Comparison of ENCODE assay signal across 11 cellular contexts in genomic region chr11:27464155-27464759, GRCh38. TPM values are rescaled to one million over a fixed set of nuclear protein-coding genes. Genes with fewer than 3 reads are reported as not detected.
A peak's percentile ranks its signal among the peaks of the same experiment; 100 is the strongest.
DNase-seq lines count a peak whose midpoint lies in the region; ATAC-seq and TF ChIP-seq lines count a peak whose summit lies in the region.
"Had no signal": no experiment of that assay in that cellular context is flagged by ENCODE, and none has a peak within 500 bp of the region (broad histone marks: within the 10 kb centered on the region; RNA-seq: fewer than 3 reads in every experiment).

No MANE protein-coding gene starts in this region.

- no peak for TF ChIP-seq CTCF in epithelial cell of proximal tubule (conservative IDR thresholded peaks at IDR 0.05; ENCODE audit: low read depth, low read length)
- no peak for TF ChIP-seq CTCF in nephron (IDR thresholded peaks at IDR 0.05; ENCODE audit: unreplicated experiment in 3 of 3)
- no peak for TF ChIP-seq CTCF in WERI-Rb-1 (IDR thresholded peaks at IDR 0.05; ENCODE audit: low read depth, low read length)
- TF ChIP-seq CTCF in lower leg skin (IDR thresholded peaks at IDR 0.05) = no peak

- H3K36me3 ChIP-seq in WERI-Rb-1 = no peaks in the 10 kb centered on the region

- no peaks in the 10 kb centered on the region for H3K27me3 Mint-ChIP-seq in nephron (ENCODE audit: low read depth)
- peaks cover 5% of the 10 kb centered on the region for H3K27me3 Mint-ChIP-seq in activated naive CD8-positive, alpha-beta T cell treated with anti-CD3 and anti-CD28 coated beads, Interleukin-2, amount 50 U/mL, for 24 hours

- intact Hi-C loops in lower leg skin (cut with DNase I; ENCODE audit: low total_unique reads) = no loop called here

- peak overlapping the region in 1 of 3 experiments; percentile 13 for H3K4me3 Mint-ChIP-seq in nephron
- H3K4me3 Mint-ChIP-seq in activated naive CD8-positive, alpha-beta T cell treated with anti-CD3 and anti-CD28 coated beads, Interleukin-2, amount 50 U/mL, for 24 hours = no peak overlapping the region
- H3K4me3 Mint-ChIP-seq: CD14-positive monocyte; stimulated activated naive CD8-positive, alpha-beta T cell treated with anti-CD3 and anti-CD28 coated beads, Interleukin-15, Interleukin-2, amounts not matched to agents 100 ng/mL and 50 ng/mL, for 24 hours had no signal

- TF ChIP-seq POLR2A in lower leg skin (IDR thresholded peaks at IDR 0.05) = no peak

- H3K4me3 ChIP-seq in epithelial cell of proximal tubule (ENCODE audit: low read depth, low read length) (peak overlapping the region; percentile 6), WERI-Rb-1 (ENCODE audit: low read depth, low read length) (no peak overlapping the region), lower leg skin (ENCODE audit: low read depth, poor library complexity, severe bottlenecking) (no peak overlapping the region)

- 40 to 41% methylated on average over 3 of the region's 3 CpGs for WGBS in lower leg skin, 2 donors

- no peak overlapping the region for H3K27ac ChIP-seq in WERI-Rb-1

- H3K27ac Mint-ChIP-seq in nephron = peak overlapping the region; percentile 78 to 90 (median 80)
- H3K27ac Mint-ChIP-seq in activated naive CD8-positive, alpha-beta T cell treated with anti-CD3 and anti-CD28 coated beads, Interleukin-2, amount 50 U/mL, for 24 hours = no peak overlapping the region
- H3K27ac Mint-ChIP-seq: stimulated activated naive CD8-positive, alpha-beta T cell treated with anti-CD3 and anti-CD28 coated beads, Interleukin-15, Interleukin-2, amounts not matched to agents 100 ng/mL and 50 ng/mL, for 24 hours had no signal

- H3K36me3 Mint-ChIP-seq in nephron (ENCODE audit: low read depth) = peaks cover 3% of the 10 kb centered on the region
- no peaks in the 10 kb centered on the region for H3K36me3 Mint-ChIP-seq in activated naive CD8-positive, alpha-beta T cell treated with anti-CD3 and anti-CD28 coated beads, Interleukin-2, amount 50 U/mL, for 24 hours (ENCODE audit: low read depth)
- H3K36me3 Mint-ChIP-seq: brain, CD14-positive monocyte had no signal

- no peaks in the 10 kb centered on the region for H3K9me3 Mint-ChIP-seq in nephron
- no peaks in the 10 kb centered on the region for H3K9me3 Mint-ChIP-seq in activated naive CD8-positive, alpha-beta T cell treated with anti-CD3 and anti-CD28 coated beads, Interleukin-2, amount 50 U/mL, for 24 hours
- H3K9me3 Mint-ChIP-seq: brain; CD14-positive monocyte; stimulated activated naive CD8-positive, alpha-beta T cell treated with anti-CD3 and anti-CD28 coated beads, Interleukin-15, Interleukin-2, amounts not matched to agents 100 ng/mL and 50 ng/mL, for 24 hours had no signal

- H3K4me1 Mint-ChIP-seq in nephron = peaks cover 63% of the 10 kb centered on the region
- H3K4me1 Mint-ChIP-seq in activated naive CD8-positive, alpha-beta T cell treated with anti-CD3 and anti-CD28 coated beads, Interleukin-2, amount 50 U/mL, for 24 hours = no peaks in the 10 kb centered on the region

- DNase-seq in DMS79 treated with DMSO at 0.1 percent for 48 hours (lab: John Stamatoyannopoulos, UW) = peak; percentile 77
- peak; percentile 25 for DNase-seq in OCI-M1 (lab: John Stamatoyannopoulos, UW)
- peak; percentile 78 for DNase-seq in epithelial cell of proximal tubule (ENCODE audit: low read depth)
- no peak for DNase-seq in WERI-Rb-1
- no peak for DNase-seq in activated naive CD8-positive, alpha-beta T cell treated with anti-CD3 and anti-CD28 coated beads, Interleukin-2, amount 50 U/mL, for 24 hours
- no peak for DNase-seq in lower leg skin (ENCODE audit: low spot score in 2 of 2)

- H3K27me3 ChIP-seq in WERI-Rb-1 (ENCODE audit: insufficient read depth, low read depth, severe bottlenecking) = no peaks in the 10 kb centered on the region

- no peak for ATAC-seq in activated naive CD8-positive, alpha-beta T cell treated with anti-CD3 and anti-CD28 coated beads, Interleukin-2, amount 50 U/mL, for 24 hours
- ATAC-seq in HG03280 (IDR thresholded peaks at IDR 0.05; ENCODE audit: unreplicated experiment) = no peak

- H3K9me3 ChIP-seq in WERI-Rb-1 (ENCODE audit: severe bottlenecking) = no peaks in the 10 kb centered on the region

RNA-seq across cellular contexts. Expression of gene LGR4, which starts 8.3 kb away (rescaled TPM):
- 62.7 and 64.2 TPM in 2 replicates for total RNA-seq in epithelial cell of proximal tubule
- 10 to 100 TPM; 32.0 to 70.2 (median 50.4) TPM for total RNA-seq in lower leg skin

RNA-seq across cellular contexts. Expression of gene LIN7C, which starts 42.3 kb away (rescaled TPM):
- total RNA-seq in epithelial cell of proximal tubule = 23.5 and 35.0 TPM in 2 replicates
- 10 to 100 TPM; 29.2 to 35.6 (median 34.5) TPM for total RNA-seq in lower leg skin

Comparison
In these comparisons a context has a peak if more than half of its experiments do, and no peak if none do; other contexts are left out.
1. DNase-seq: peak in DMS79 treated with DMSO at 0.1 percent for 48 hours (single experiment), OCI-M1 (single experiment) and epithelial cell of proximal tubule (single experiment); none in WERI-Rb-1 (single experiment), activated naive CD8-positive, alpha-beta T cell treated with anti-CD3 and anti-CD28 coated beads, Interleukin-2, amount 50 U/mL, for 24 hours (single experiment) and lower leg skin (0 of 2).